ENCODE assay signal across 33 cellular contexts in genomic region chr16:7503688-7504087, GRCh38.
"Had no signal": no experiment of that assay in that cellular context is flagged by ENCODE, and none has a peak within 500 bp of the region (broad histone marks: within the 10 kb centered on the region; RNA-seq: fewer than 3 reads in every experiment).

No MANE protein-coding gene starts in this region.

- H3K4me1 ChIP-seq: adrenal gland, body of pancreas, breast epithelium had no signal

- H3K27ac ChIP-seq: adrenal gland, body of pancreas, brain microvascular endothelial cell, breast epithelium, VCaP had no signal

- H3K27me3 ChIP-seq: adrenal gland, body of pancreas, brain microvascular endothelial cell, breast epithelium had no signal

- ATAC-seq: activated CD8-positive, alpha-beta T cell treated with anti-CD3 and anti-CD28 coated beads for 36 hours; activated naive CD4-positive, alpha-beta T cell treated with anti-CD3 and anti-CD28 coated beads, Interleukin-2, amount 50 U/mL, for 72 hours; activated T-cell treated with anti-CD3 and anti-CD28 coated beads, Interleukin-2, amount 50 U/mL, for 4 hours; activated T-cell treated with anti-CD3 and anti-CD28 coated beads, Interleukin-2, amount 50 U/mL, for 72 hours; activated T-helper 17 cell treated with anti-CD3 and anti-CD28 coated beads, Interleukin-2, amount 50 U/mL, for 72 hours; body of pancreas had no signal

- H3K9me3 ChIP-seq: adrenal gland, body of pancreas, breast epithelium had no signal

- DNase-seq: activated B cell treated with CpG ODN at 0.5 μM for 24 hours; activated CD4-positive, alpha-beta memory T cell treated with anti-CD3 and anti-CD28 coated beads for 36 hours; activated CD4-positive, alpha-beta T cell treated with anti-CD3 and anti-CD28 coated beads for 4 hours; activated CD4-positive, alpha-beta T cell treated with anti-CD3 and anti-CD28 coated beads, Interleukin-2, amount 10 ng/mL, durations not matched to agents 24 days and 14 days; activated CD4-positive, alpha-beta T cell treated with anti-CD3 and anti-CD28 coated beads, Interleukin-2, amount 50 U/mL, for 1 hour; activated CD4-positive, alpha-beta T cell treated with anti-CD3 and anti-CD28 coated beads, Interleukin-2, amount 50 U/mL, for 4 hours; activated CD4-positive, CD25-positive, alpha-beta regulatory T cell treated with anti-CD3 and anti-CD28 coated beads, Interleukin-2, amount 50 U/mL, for 72 hours; activated CD8-positive, alpha-beta memory T cell treated with anti-CD3 and anti-CD28 coated beads, Interleukin-2, amount 50 U/mL, for 4 hours; activated CD8-positive, alpha-beta T cell treated with anti-CD3 and anti-CD28 coated beads for 36 hours; activated effector memory CD4-positive, alpha-beta T cell treated with anti-CD3 and anti-CD28 coated beads, Interleukin-2, amount 50 U/mL, for 16 hours; activated gamma-delta T cell treated with Interleukin-2 at 50 U/mL for 16 hours; activated naive CD4-positive, alpha-beta T cell; activated naive CD4-positive, alpha-beta T cell treated with anti-CD3 and anti-CD28 coated beads for 36 hours; activated naive CD4-positive, alpha-beta T cell treated with anti-CD3 and anti-CD28 coated beads, Interleukin-2, amount 50 U/mL, for 16 hours; activated naive CD8-positive, alpha-beta T cell treated with anti-CD3 and anti-CD28 coated beads for 36 hours; activated T-cell treated with anti-CD3 and anti-CD28 coated beads for 4 hours; activated T-cell treated with anti-CD3 and anti-CD28 coated beads, Interleukin-2, amount 50 U/mL, for 1 hour; activated T-cell treated with anti-CD3 and anti-CD28 coated beads, Interleukin-2, amount 50 U/mL, for 4 hours; activated T-cell treated with anti-CD3 and anti-CD28 coated beads, Interleukin-2, amount 50 U/mL, for 72 hours; adrenal gland; amniotic stem cell; aorta; body of pancreas; brain microvascular endothelial cell; caudate nucleus; cerebellar nuclear complex; T-helper 1 cell; T-helper 2 cell; T-helper 9 cell had no signal

- H3K36me3 ChIP-seq: adrenal gland, brain microvascular endothelial cell, breast epithelium had no signal

- H3K4me3 ChIP-seq: adrenal gland, body of pancreas, breast epithelium had no signal
